In the genomic region with DNA sequence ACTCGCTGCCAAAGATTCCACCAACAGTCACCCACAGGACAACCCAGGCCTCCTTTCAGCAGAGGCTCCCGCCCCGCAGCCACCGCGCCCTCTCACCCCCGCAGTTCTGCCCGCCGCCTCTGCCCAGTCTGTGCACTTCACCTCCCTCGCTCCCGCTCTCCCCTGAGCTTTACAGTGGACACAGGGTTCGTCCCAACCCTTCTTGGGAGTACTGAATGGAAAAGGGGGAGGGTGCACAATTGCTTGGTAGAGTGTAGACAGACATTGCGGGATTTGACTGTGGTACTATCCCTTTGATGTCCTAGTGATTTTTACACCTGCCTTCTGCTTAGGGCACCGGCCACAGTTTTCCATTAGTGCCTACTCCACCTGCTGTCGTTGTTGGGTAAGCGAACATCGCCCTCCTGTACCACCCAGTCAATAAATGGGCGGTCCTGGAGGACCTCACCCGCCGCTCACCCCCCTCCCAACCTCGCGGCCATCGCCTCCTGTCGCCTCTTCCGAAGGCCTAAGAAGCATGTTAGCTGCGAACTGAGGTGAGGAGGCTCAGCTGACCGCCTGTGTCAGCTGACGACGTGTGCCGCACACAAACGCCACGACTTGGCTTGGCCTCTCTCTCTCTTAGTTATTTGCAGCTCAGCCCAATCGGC, we compare ENCODE assay signal across 1 cellular context.
TF ChIP-seq lines count a peak whose summit lies in the region.

No MANE protein-coding gene starts in this region.

TF ChIP-seq in K562, 482 proteins besides CTCF, POLR2A, EP300 and RAD21 (continued from another document):
- no peak for TF ChIP-seq MNT (conservative IDR thresholded peaks at IDR 0.05)
- TF ChIP-seq NFIX (CRISPR knock-in tag; IDR thresholded peaks at IDR 0.05; ENCODE audit: low read depth) = no peak
- no peak for TF ChIP-seq ZNF165 (CRISPR knock-in tag; IDR thresholded peaks at IDR 0.05; ENCODE audit: borderline replicate concordance)
- no peak for TF ChIP-seq ZFP1 (CRISPR knock-in tag; IDR thresholded peaks at IDR 0.05)
- TF ChIP-seq, protein P1, sequence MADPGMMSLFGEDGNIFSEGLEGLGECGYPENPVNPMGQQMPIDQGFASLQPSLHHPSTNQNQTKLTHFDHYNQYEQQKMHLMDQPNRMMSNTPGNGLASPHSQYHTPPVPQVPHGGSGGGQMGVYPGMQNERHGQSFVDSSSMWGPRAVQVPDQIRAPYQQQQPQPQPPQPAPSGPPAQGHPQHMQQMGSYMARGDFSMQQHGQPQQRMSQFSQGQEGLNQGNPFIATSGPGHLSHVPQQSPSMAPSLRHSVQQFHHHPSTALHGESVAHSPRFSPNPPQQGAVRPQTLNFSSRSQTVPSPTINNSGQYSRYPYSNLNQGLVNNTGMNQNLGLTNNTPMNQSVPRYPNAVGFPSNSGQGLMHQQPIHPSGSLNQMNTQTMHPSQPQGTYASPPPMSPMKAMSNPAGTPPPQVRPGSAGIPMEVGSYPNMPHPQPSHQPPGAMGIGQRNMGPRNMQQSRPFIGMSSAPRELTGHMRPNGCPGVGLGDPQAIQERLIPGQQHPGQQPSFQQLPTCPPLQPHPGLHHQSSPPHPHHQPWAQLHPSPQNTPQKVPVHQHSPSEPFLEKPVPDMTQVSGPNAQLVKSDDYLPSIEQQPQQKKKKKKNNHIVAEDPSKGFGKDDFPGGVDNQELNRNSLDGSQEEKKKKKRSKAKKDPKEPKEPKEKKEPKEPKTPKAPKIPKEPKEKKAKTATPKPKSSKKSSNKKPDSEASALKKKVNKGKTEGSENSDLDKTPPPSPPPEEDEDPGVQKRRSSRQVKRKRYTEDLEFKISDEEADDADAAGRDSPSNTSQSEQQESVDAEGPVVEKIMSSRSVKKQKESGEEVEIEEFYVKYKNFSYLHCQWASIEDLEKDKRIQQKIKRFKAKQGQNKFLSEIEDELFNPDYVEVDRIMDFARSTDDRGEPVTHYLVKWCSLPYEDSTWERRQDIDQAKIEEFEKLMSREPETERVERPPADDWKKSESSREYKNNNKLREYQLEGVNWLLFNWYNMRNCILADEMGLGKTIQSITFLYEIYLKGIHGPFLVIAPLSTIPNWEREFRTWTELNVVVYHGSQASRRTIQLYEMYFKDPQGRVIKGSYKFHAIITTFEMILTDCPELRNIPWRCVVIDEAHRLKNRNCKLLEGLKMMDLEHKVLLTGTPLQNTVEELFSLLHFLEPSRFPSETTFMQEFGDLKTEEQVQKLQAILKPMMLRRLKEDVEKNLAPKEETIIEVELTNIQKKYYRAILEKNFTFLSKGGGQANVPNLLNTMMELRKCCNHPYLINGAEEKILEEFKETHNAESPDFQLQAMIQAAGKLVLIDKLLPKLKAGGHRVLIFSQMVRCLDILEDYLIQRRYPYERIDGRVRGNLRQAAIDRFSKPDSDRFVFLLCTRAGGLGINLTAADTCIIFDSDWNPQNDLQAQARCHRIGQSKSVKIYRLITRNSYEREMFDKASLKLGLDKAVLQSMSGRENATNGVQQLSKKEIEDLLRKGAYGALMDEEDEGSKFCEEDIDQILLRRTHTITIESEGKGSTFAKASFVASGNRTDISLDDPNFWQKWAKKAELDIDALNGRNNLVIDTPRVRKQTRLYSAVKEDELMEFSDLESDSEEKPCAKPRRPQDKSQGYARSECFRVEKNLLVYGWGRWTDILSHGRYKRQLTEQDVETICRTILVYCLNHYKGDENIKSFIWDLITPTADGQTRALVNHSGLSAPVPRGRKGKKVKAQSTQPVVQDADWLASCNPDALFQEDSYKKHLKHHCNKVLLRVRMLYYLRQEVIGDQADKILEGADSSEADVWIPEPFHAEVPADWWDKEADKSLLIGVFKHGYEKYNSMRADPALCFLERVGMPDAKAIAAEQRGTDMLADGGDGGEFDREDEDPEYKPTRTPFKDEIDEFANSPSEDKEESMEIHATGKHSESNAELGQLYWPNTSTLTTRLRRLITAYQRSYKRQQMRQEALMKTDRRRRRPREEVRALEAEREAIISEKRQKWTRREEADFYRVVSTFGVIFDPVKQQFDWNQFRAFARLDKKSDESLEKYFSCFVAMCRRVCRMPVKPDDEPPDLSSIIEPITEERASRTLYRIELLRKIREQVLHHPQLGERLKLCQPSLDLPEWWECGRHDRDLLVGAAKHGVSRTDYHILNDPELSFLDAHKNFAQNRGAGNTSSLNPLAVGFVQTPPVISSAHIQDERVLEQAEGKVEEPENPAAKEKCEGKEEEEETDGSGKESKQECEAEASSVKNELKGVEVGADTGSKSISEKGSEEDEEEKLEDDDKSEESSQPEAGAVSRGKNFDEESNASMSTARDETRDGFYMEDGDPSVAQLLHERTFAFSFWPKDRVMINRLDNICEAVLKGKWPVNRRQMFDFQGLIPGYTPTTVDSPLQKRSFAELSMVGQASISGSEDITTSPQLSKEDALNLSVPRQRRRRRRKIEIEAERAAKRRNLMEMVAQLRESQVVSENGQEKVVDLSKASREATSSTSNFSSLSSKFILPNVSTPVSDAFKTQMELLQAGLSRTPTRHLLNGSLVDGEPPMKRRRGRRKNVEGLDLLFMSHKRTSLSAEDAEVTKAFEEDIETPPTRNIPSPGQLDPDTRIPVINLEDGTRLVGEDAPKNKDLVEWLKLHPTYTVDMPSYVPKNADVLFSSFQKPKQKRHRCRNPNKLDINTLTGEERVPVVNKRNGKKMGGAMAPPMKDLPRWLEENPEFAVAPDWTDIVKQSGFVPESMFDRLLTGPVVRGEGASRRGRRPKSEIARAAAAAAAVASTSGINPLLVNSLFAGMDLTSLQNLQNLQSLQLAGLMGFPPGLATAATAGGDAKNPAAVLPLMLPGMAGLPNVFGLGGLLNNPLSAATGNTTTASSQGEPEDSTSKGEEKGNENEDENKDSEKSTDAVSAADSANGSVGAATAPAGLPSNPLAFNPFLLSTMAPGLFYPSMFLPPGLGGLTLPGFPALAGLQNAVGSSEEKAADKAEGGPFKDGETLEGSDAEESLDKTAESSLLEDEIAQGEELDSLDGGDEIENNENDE (IDR thresholded peaks at IDR 0.05; ENCODE audit: low read depth, low read length) = no peak
- TF ChIP-seq POLR2G (IDR thresholded peaks at IDR 0.05; ENCODE audit: low read depth, low read length) = peak; percentile 47
- no peak for TF ChIP-seq DNMT1 (IDR thresholded peaks at IDR 0.05)
- no peak for TF ChIP-seq BRD4 (IDR thresholded peaks at IDR 0.05)
- TF ChIP-seq, protein P2, sequence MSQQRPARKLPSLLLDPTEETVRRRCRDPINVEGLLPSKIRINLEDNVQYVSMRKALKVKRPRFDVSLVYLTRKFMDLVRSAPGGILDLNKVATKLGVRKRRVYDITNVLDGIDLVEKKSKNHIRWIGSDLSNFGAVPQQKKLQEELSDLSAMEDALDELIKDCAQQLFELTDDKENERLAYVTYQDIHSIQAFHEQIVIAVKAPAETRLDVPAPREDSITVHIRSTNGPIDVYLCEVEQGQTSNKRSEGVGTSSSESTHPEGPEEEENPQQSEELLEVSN (IDR thresholded peaks at IDR 0.05; ENCODE audit: borderline replicate concordance in 1 of 2, extremely low read depth in 1 of 2, insufficient read depth in 1 of 2, insufficient read length in 1 of 2, low read depth in 1 of 2, low read length in 1 of 2, poor library complexity in 1 of 2, severe bottlenecking in 1 of 2) = peak in 1 of 2 experiments; percentile 1
- no peak for TF ChIP-seq ZZZ3 (IDR thresholded peaks at IDR 0.05)
- no peak for TF ChIP-seq ZNF431 (CRISPR knock-in tag; IDR thresholded peaks at IDR 0.05)
- TF ChIP-seq SIN3A (IDR thresholded peaks at IDR 0.05; ENCODE audit: borderline replicate concordance in 2 of 2, control insufficient read depth in 1 of 2, low read depth in 2 of 2, low read length in 2 of 2) = no peak
- no peak for TF ChIP-seq ATF1 (CRISPR knock-in tag; IDR thresholded peaks at IDR 0.05)
- no peak for TF ChIP-seq ATF1 (tag; IDR thresholded peaks at IDR 0.05)
- TF ChIP-seq ZNF445 (CRISPR knock-in tag; IDR thresholded peaks at IDR 0.05; ENCODE audit: low read depth) = no peak
- no peak for TF ChIP-seq SIN3B (IDR thresholded peaks at IDR 0.05; ENCODE audit: low read depth)
TF ChIP-seq in K562: peak in this region for 2.
